8 cellular contexts compared by ENCODE assay signal in genomic region chr6:108592371-108593337, GRCh38. TPM values are rescaled to one million over a fixed set of nuclear protein-coding genes. Genes with fewer than 3 reads are reported as not detected.
DNase-seq lines count a peak whose midpoint lies in the region; FAIRE-seq and TF ChIP-seq lines count a peak whose summit lies in the region.

No MANE protein-coding gene starts in this region.

- peak; percentile 31 for DNase-seq in GM12892 (ENCODE audit: insufficient read length)
- DNase-seq in GM23248, result peak; percentile 92
- peak; percentile 93 for DNase-seq in NAMALWA (ENCODE audit: low spot score)
- peak; percentile 14 for DNase-seq in activated T-cell treated with anti-CD3 and anti-CD28 coated beads for 1 hour (ENCODE audit: low read depth)
- peak; percentile 96 for DNase-seq in glomerular visceral epithelial cell (ENCODE audit: extremely low spot score)
- DNase-seq in stimulated activated CD4-positive, alpha-beta T cell treated with anti-CD3 and anti-CD28 coated beads, Interleukin-1b, Interleukin-23, amount 100 ng/mL, for 48 hours, result peak; percentile 50
- DNase-seq in retina, result no peak
- no peak for DNase-seq in D341Med (ENCODE audit: low spot score)

- peaks cover 78% of the 10 kb centered on the region for H3F3A ChIP-seq in GM23248 (ENCODE audit: insufficient read depth)

- WGBS in GM23248 (ENCODE audit: low coverage in 1 of 2, low lambda C conversion rate in 2 of 2, missing lambda C conversion rate in 2 of 2), 2 experiments, result 15 to 17% methylated on average over 10 of the region's 10 CpGs

- peak; percentile 94 for FAIRE-seq in GM12892 (lab: Jason Lieb, UNC)

- no peaks in the 10 kb centered on the region for H3K9me3 ChIP-seq in GM23248 (ENCODE audit: low read depth)

- peaks cover 37% of the 10 kb centered on the region for H4K20me1 ChIP-seq in GM23248 (ENCODE audit: insufficient read depth)

- TF ChIP-seq POLR2A in GM12892 (IDR thresholded peaks at IDR 0.05; ENCODE audit: low read depth, low read length), result no peak

- peak overlapping the region; percentile 39 for H3K4me3 ChIP-seq in GM23248

- H3K9ac ChIP-seq in GM23248, result peak overlapping the region; percentile 33; the same call in 1 of the 2 replicates

- no peak overlapping the region for H2AFZ ChIP-seq in GM23248

- H3K9me2 ChIP-seq in GM23248 (ENCODE audit: insufficient read depth), result no peaks in the 10 kb centered on the region

- peak overlapping the region; percentile 59 for H3K4me2 ChIP-seq in GM23248 (ENCODE audit: unreplicated experiment)

- peaks cover 60% of the 10 kb centered on the region for H3K4me1 ChIP-seq in GM23248 (ENCODE audit: insufficient read depth)

- H3K27me3 ChIP-seq in GM23248 (replicated peaks; ENCODE audit: insufficient read depth), result no peaks in the 10 kb centered on the region

- H3K27ac ChIP-seq in GM23248, result peak overlapping the region; percentile 77

- H3K79me2 ChIP-seq in GM23248 (ENCODE audit: insufficient read depth), result peaks cover 95% of the 10 kb centered on the region

- in situ Hi-C loops in GM23248 (cut with MboI), result no loop called here

- H3K36me3 ChIP-seq in GM23248 (ENCODE audit: low read depth), result no peaks in the 10 kb centered on the region

RNA-seq across cellular contexts. Expression of gene FOXO3, which starts 31.9 kb away (rescaled TPM):
- 4.8 TPM for polyA plus RNA-seq in GM12892 (2012; ENCODE audit: missing spikeins)
- total RNA-seq in GM23248 (2014; rRNA removed; shearing (Covaris generic)), result 35.7 and 36.6 TPM in 2 replicates
- 17.9 and 19.7 TPM in 2 replicates for polyA plus RNA-seq in GM23248 (2016; fragmentation: Nextera tagmentation; extraction: Ambion mirVana)

Comparison
In these comparisons a context has a peak if more than half of its experiments do, and no peak if none do; other contexts are left out.
1. DNase-seq: peak in GM12892 (single experiment), GM23248 (single experiment), NAMALWA (single experiment), activated T-cell treated with anti-CD3 and anti-CD28 coated beads for 1 hour (single experiment), glomerular visceral epithelial cell (single experiment) and stimulated activated CD4-positive, alpha-beta T cell treated with anti-CD3 and anti-CD28 coated beads, Interleukin-1b, Interleukin-23, amount 100 ng/mL, for 48 hours (single experiment); none in retina (single experiment) and D341Med (single experiment).